ENCODE assay signal across 30 cellular contexts in the genomic region with DNA sequence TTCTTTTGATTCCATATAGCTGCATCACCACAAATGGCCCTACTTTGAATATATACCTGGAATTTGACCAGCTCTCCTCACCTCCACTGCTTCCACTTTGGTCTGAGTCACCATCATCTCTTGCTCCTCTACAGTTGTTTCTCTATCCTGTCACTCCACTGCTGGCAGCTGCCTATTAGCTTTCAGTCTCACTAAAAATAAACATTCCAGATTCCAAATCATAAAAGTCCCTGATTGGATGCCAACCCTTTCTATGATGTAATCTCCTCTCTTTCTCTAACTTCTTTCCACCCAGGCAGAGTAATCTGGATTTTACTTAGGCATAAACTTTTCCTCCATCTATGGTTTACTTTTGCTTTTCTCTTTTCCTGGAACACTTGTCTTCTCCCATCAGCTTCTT. TPM values are rescaled to one million over a fixed set of nuclear protein-coding genes. Genes with fewer than 3 reads are reported as not detected.
A peak's percentile ranks its signal among the peaks of the same experiment; 100 is the strongest.
DNase-seq lines count a peak whose midpoint lies in the region; ATAC-seq and TF ChIP-seq lines count a peak whose summit lies in the region.
"Had no signal": no experiment of that assay in that cellular context is flagged by ENCODE, and none has a peak within 500 bp of the region (broad histone marks: within the 10 kb centered on the region; RNA-seq: fewer than 3 reads in every experiment).

No MANE protein-coding gene starts in this region.

- no peak for ATAC-seq in GM19397 (IDR thresholded peaks at IDR 0.05; ENCODE audit: unreplicated experiment)
- no peak for ATAC-seq in GM21515 (IDR thresholded peaks at IDR 0.05; ENCODE audit: unreplicated experiment)
- no peak for ATAC-seq in HG03139 (IDR thresholded peaks at IDR 0.05; ENCODE audit: unreplicated experiment)
- ATAC-seq: CD8-positive, alpha-beta T cell; natural killer cell treated with Interleukin-12 subunit alpha and Interleukin-12 subunit beta and Interleukin-15 and Interleukin-18, amount 100 ng/mL, for 72 hours had no signal

- DNase-seq in A172 (ENCODE audit: low spot score), result peak; percentile 4
- DNase-seq in HCEC 1CT, result peak; percentile 1
- peak; percentile 24 for DNase-seq in NCI-H748 treated with DMSO at 0.1 percent for 48 hours (lab: John Stamatoyannopoulos, UW)
- peak; percentile 61 for DNase-seq in fibroblast of peridontal ligament (ENCODE audit: extremely low read depth)
- DNase-seq in foreskin fibroblast, result no peak
- DNase-seq: activated CD4-positive, alpha-beta T cell treated with anti-CD3 and anti-CD28 coated beads, Interleukin-2, amount 50 U/mL, for 48 hours; activated CD4-positive, CD25-positive, alpha-beta regulatory T cell; activated CD8-positive, alpha-beta memory T cell treated with anti-CD3 and anti-CD28 coated beads, Interleukin-2, amount 50 U/mL, for 4 hours; activated naive CD4-positive, alpha-beta T cell treated with anti-CD3 and anti-CD28 coated beads, Interleukin-2, amount 50 U/mL, for 16 hours; CD8-positive, alpha-beta T cell; H7; islet precursor cell; midbrain; NCI-H1048; NCI-H1694; NCI-H2171 treated with DMSO at 0.1 percent for 48 hours; NCI-H524 treated with DMSO at 0.1 percent for 48 hours; retina; stimulated activated CD4-positive, alpha-beta T cell treated with anti-CD3 and anti-CD28 coated beads, Interleukin-2, amount 100 ng/mL, for 24 hours; transverse colon had no signal

- no peak overlapping the region for H3K4me3 ChIP-seq in foreskin fibroblast (ENCODE audit: low read depth in 1 of 2, low read length in 2 of 2)
- H3K4me3 ChIP-seq: SK-N-MC, transverse colon had no signal

- no peak for TF ChIP-seq CTCF in foreskin fibroblast (IDR thresholded peaks at IDR 0.05; ENCODE audit: low read depth, low read length)

RNA-seq across cellular contexts. Expression of a gene that starts 49.1 kb away (rescaled TPM):
- total RNA-seq in A172 (2014; rRNA removed; shearing (Covaris generic)), result 0.07 TPM in 1 of 2 replicates, not detected in the other
- total RNA-seq: activated T-helper 1 cell treated with anti-CD3 and anti-CD28 coated beads, Interleukin-12 subunit alpha, Interleukin-12 subunit beta, Interleukin-2, Interleukin-4 antibody, amounts not matched to agents 30 ng/mL and 10 ng/mL and 1 ng/mL, durations not matched to agents 14 hours and 24 hours and 36 hours; B cell; CD8-positive, alpha-beta T cell; H7; liver; natural killer cell treated with Interleukin-12 subunit alpha and Interleukin-12 subunit beta and Interleukin-15 and Interleukin-18, amount 100 ng/mL, for 72 hours; RPMI7951; T-helper 1 cell treated with Interleukin-12 subunit alpha and Interleukin-12 subunit beta and Interleukin-4 antibody, amounts not matched to agents 30 ng/mL and 1 ng/mL, for 36 hours; transverse colon had no signal

Comparison
In these comparisons a context has a peak if more than half of its experiments do, and no peak if none do; other contexts are left out.
1. DNase-seq: peak in A172 (single experiment), HCEC 1CT (single experiment), NCI-H748 treated with DMSO at 0.1 percent for 48 hours (single experiment) and fibroblast of peridontal ligament (single experiment); none in foreskin fibroblast (0 of 2).